9 cellular contexts compared by ENCODE assay signal in the genomic region with DNA sequence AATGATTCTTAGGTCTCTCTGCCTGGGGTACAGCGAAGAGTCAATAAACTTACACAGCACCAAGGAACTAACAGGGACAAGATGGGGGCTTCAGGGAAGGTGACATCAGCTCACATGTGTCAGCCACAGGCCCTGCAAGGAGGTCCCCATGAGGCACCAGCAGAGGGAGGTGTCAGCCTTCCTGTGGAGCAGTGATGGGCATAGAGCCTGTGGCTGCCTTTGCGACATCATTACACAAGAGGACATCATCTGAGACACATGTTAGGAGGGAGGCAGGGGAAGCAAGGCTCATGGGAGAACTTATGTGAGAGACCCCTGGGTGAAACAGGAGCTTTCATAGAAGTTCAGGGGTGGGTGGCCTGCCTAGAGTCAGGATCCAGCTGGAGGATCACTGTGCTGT.
DNase-seq lines count a peak whose midpoint lies in the region; ATAC-seq and TF ChIP-seq lines count a peak whose summit lies in the region.
"Had no signal": no experiment of that assay in that cellular context is flagged by ENCODE, and none has a peak within 500 bp of the region (broad histone marks: within the 10 kb centered on the region; RNA-seq: fewer than 3 reads in every experiment).

No MANE protein-coding gene starts in this region.

- peak; percentile 75 for TF ChIP-seq CTCF in epithelial cell of proximal tubule (conservative IDR thresholded peaks at IDR 0.05; ENCODE audit: low read depth, low read length)

- ATAC-seq in GM18505 (IDR thresholded peaks at IDR 0.05; ENCODE audit: unreplicated experiment) (peak; percentile 64), HG03378 (IDR thresholded peaks at IDR 0.05; ENCODE audit: unreplicated experiment) (no peak)

- TF ChIP-seq POLR2A in GM18505 (IDR thresholded peaks at IDR 0.05; ENCODE audit: borderline replicate concordance, extremely low read depth, insufficient read depth, insufficient read length): no peak

- H3K4me3 ChIP-seq in epithelial cell of proximal tubule (ENCODE audit: low read depth, low read length): no peak overlapping the region

- peak; percentile 39 for DNase-seq in 8988T
- DNase-seq in NCI-H460 (ENCODE audit: extremely low read depth, low read depth): peak; percentile 67
- DNase-seq in epithelial cell of proximal tubule (ENCODE audit: low read depth): peak; percentile 13
- peak; percentile 17 for DNase-seq in occipital lobe (lab: John Stamatoyannopoulos, UW)
- DNase-seq in activated CD4-positive, CD25-positive, alpha-beta regulatory T cell treated with anti-CD3 and anti-CD28 coated beads, Interleukin-2, amount 50 U/mL, for 72 hours: no peak
- no peak for DNase-seq in stimulated activated CD4-positive, alpha-beta T cell treated with anti-CD3 and anti-CD28 coated beads, Interleukin-4, amount 100 ng/mL, for 4 hours
- DNase-seq: activated naive CD8-positive, alpha-beta T cell treated with anti-CD3 and anti-CD28 coated beads, Interleukin-2, amount 10 ng/mL, durations not matched to agents 7 days and 5 days had no signal

Comparison
In these comparisons a context has a peak if more than half of its experiments do, and no peak if none do; other contexts are left out.
1. DNase-seq: peak in 8988T (single experiment), NCI-H460 (single experiment), epithelial cell of proximal tubule (single experiment) and occipital lobe (single experiment); none in activated CD4-positive, CD25-positive, alpha-beta regulatory T cell treated with anti-CD3 and anti-CD28 coated beads, Interleukin-2, amount 50 U/mL, for 72 hours (single experiment) and stimulated activated CD4-positive, alpha-beta T cell treated with anti-CD3 and anti-CD28 coated beads, Interleukin-4, amount 100 ng/mL, for 4 hours (0 of 2).